Comparison of ENCODE assay signal across 8 cellular contexts in genomic region chrX:1248381-1249061, GRCh38. TPM values are rescaled to one million over a fixed set of nuclear protein-coding genes. Genes with fewer than 3 reads are reported as not detected.
DNase-seq lines count a peak whose midpoint lies in the region; ATAC-seq lines count a peak whose summit lies in the region.

No MANE protein-coding gene starts in this region.

- peak overlapping the region; percentile 99 for H3K27ac ChIP-seq in mesodermal cell (ENCODE audit: low read depth, low read length, severe bottlenecking)

- peaks cover under 1% of the 10 kb centered on the region for H3K9me3 Mint-ChIP-seq in activated CD4-positive, alpha-beta T cell treated with anti-CD3 and anti-CD28 coated beads, Interleukin-2, amount 10 ng/mL, durations not matched to agents 7 days and 5 days

- no peaks in the 10 kb centered on the region for H3K36me3 ChIP-seq in mesodermal cell (ENCODE audit: control insufficient read depth, insufficient read depth, low read length)

- CTCF ChIA-PET in activated CD4-positive, alpha-beta T cell treated with anti-CD3 and anti-CD28 coated beads, Interleukin-2, amount 10 ng/mL, durations not matched to agents 7 days and 5 days (lab: Charles Lee), result no interaction called here

- peak overlapping the region; percentile 32 for H3K4me3 ChIP-seq in mesodermal cell (ENCODE audit: extremely low read depth, insufficient read depth, low read length, poor library complexity, severe bottlenecking)

- peaks cover 40% of the 10 kb centered on the region for H3K4me1 Mint-ChIP-seq in activated CD4-positive, alpha-beta T cell treated with anti-CD3 and anti-CD28 coated beads, Interleukin-2, amount 10 ng/mL, durations not matched to agents 7 days and 5 days

- peaks cover 5% of the 10 kb centered on the region for H3K9me3 ChIP-seq in mesodermal cell (ENCODE audit: control insufficient read depth, low read length)

- POLR2A ChIA-PET in activated CD4-positive, alpha-beta T cell treated with anti-CD3 and anti-CD28 coated beads, Interleukin-2, amount 10 ng/mL, durations not matched to agents 7 days and 5 days (lab: Charles Lee), result no interaction called here

- H3K36me3 Mint-ChIP-seq in activated CD4-positive, alpha-beta T cell treated with anti-CD3 and anti-CD28 coated beads, Interleukin-2, amount 10 ng/mL, durations not matched to agents 7 days and 5 days (ENCODE audit: low read depth), result no peaks in the 10 kb centered on the region

- H3K4me1 ChIP-seq in mesodermal cell (ENCODE audit: control insufficient read depth, insufficient read depth, low read length, poor library complexity, severe bottlenecking), result no peaks in the 10 kb centered on the region

- H3K27ac Mint-ChIP-seq in activated CD4-positive, alpha-beta T cell treated with anti-CD3 and anti-CD28 coated beads, Interleukin-2, amount 10 ng/mL, durations not matched to agents 7 days and 5 days, result peak overlapping the region; percentile 84

- no peak overlapping the region for H3K4me3 Mint-ChIP-seq in activated CD4-positive, alpha-beta T cell treated with anti-CD3 and anti-CD28 coated beads, Interleukin-2, amount 10 ng/mL, durations not matched to agents 7 days and 5 days

- peak; percentile 44 for ATAC-seq in GM19351 (IDR thresholded peaks at IDR 0.05; ENCODE audit: unreplicated experiment)
- no peak for ATAC-seq in GM18867 (IDR thresholded peaks at IDR 0.05; ENCODE audit: unreplicated experiment)
- no peak for ATAC-seq in HG03439 (IDR thresholded peaks at IDR 0.05; ENCODE audit: unreplicated experiment)
- no peak for ATAC-seq in HG02571 (IDR thresholded peaks at IDR 0.05; ENCODE audit: unreplicated experiment)

- H3K27me3 Mint-ChIP-seq in activated CD4-positive, alpha-beta T cell treated with anti-CD3 and anti-CD28 coated beads, Interleukin-2, amount 10 ng/mL, durations not matched to agents 7 days and 5 days, result peaks cover 2% of the 10 kb centered on the region

- 1 to 2% methylated on average over 23 to 30 of the region's 34 CpGs for whole genome bisulfite sequencing in mesodermal cell (ENCODE audit: insufficient coverage in 2 of 2), 2 experiments

- peak; percentile 19 for DNase-seq in A172 (ENCODE audit: low spot score)
- DNase-seq in activated CD4-positive, alpha-beta T cell treated with anti-CD3 and anti-CD28 coated beads, Interleukin-2, amount 10 ng/mL, durations not matched to agents 7 days and 5 days, result peak; percentile 23
- no peak for DNase-seq in NCI-H345 treated with DMSO at 0.1 percent for 48 hours (lab: John Stamatoyannopoulos, UW; ENCODE audit: unreplicated experiment)

RNA-seq across cellular contexts. Expression of gene CSF2RA, which starts 20.1 kb away (rescaled TPM):
- 0.38 and 2.5 TPM in 2 replicates for total RNA-seq in A172 (2014; rRNA removed; shearing (Covaris generic))
- total RNA-seq in activated CD4-positive, alpha-beta T cell treated with anti-CD3 and anti-CD28 coated beads, Interleukin-2, amount 10 ng/mL, durations not matched to agents 7 days and 5 days, result under 1 TPM in 1 of 2 experiments, not detected in 1; 0.25 TPM
- polyA plus RNA-seq in mesodermal cell (2013, experiment 1 of 2), result 0.81 TPM
- 2.7 TPM for polyA plus RNA-seq in mesodermal cell (2013, experiment 2 of 2)

RNA-seq across cellular contexts. Expression of gene CRLF2, which starts 36.1 kb away (rescaled TPM):
- total RNA-seq in A172 (2014; rRNA removed; shearing (Covaris generic)), result not detected in 2 replicates
- total RNA-seq in activated CD4-positive, alpha-beta T cell treated with anti-CD3 and anti-CD28 coated beads, Interleukin-2, amount 10 ng/mL, durations not matched to agents 7 days and 5 days, result 1 to 10 TPM; 3.4 to 4.5 TPM
- polyA plus RNA-seq in mesodermal cell (2013, experiment 1 of 2), result not detected
- not detected for polyA plus RNA-seq in mesodermal cell (2013, experiment 2 of 2)
